Comparison of ENCODE assay signal across 3 cellular contexts in genomic region chr1:170076952-170077351, GRCh38.
TF ChIP-seq lines count a peak whose summit lies in the region.

No MANE protein-coding gene starts in this region.

TF ChIP-seq in A549, 52 proteins besides CTCF, POLR2A, EP300 and RAD21:
- TF ChIP-seq MAFK (IDR thresholded peaks at IDR 0.05; ENCODE audit: partially characterized antibody): peak; percentile 35

TF ChIP-seq in H1, 55 proteins besides CTCF, POLR2A, EP300 and RAD21:
- 0 out of 2 replicates have a peak, but pooled peaks have one; percentile 39 for TF ChIP-seq SP1 (IDR thresholded peaks at IDR 0.05; ENCODE audit: low read depth, low read length)
TF ChIP-seq in H1: peak in this region for 1; not testable (repeated sequence) for 54.

TF ChIP-seq in HepG2, 621 proteins besides CTCF, POLR2A, EP300 and RAD21:
- peak; percentile 51 for TF ChIP-seq NFYB (CRISPR knock-in tag; IDR thresholded peaks at IDR 0.05)
TF ChIP-seq in HepG2: peak in this region for 1; not testable (repeated sequence) for 620.
